13 cellular contexts compared by ENCODE assay signal in genomic region chr1:245671966-245672767, GRCh38.
"Had no signal": no experiment of that assay in that cellular context is flagged by ENCODE, and none has a peak within 500 bp of the region (broad histone marks: within the 10 kb centered on the region; RNA-seq: fewer than 3 reads in every experiment).

No MANE protein-coding gene starts in this region.

- H3K27me3 ChIP-seq: pancreas, tibial nerve had no signal

- H3K36me3 ChIP-seq: lower lobe of right lung, pancreas, tibial nerve had no signal

- DNase-seq: activated CD4-positive, alpha-beta T cell treated with anti-CD3 and anti-CD28 coated beads for 48 hours; activated CD8-positive, alpha-beta T cell treated with anti-CD3 and anti-CD28 coated beads, Interleukin-2, amount 10 ng/mL, durations not matched to agents 7 days and 5 days; activated naive CD4-positive, alpha-beta T cell treated with anti-CD3 and anti-CD28 coated beads for 36 hours; lower lobe of right lung; midbrain; pancreas; retina; T-helper 17 cell had no signal

- H3K4me1 ChIP-seq: lower lobe of right lung, pancreas, tibial nerve had no signal

- H3K4me3 Mint-ChIP-seq: activated CD8-positive, alpha-beta T cell treated with anti-CD3 and anti-CD28 coated beads, Interleukin-2, amount 10 ng/mL, durations not matched to agents 7 days and 5 days; activated naive CD4-positive, alpha-beta T cell treated with anti-CD3 and anti-CD28 coated beads for 36 hours; activated T-helper 17 cell treated with anti-CD3 and anti-CD28 coated beads, Interleukin-2, amount 50 U/mL, for 72 hours; central memory CD8-positive, alpha-beta T cell; dendritic cell treated with granulocyte-macrophage colony-stimulating factor and Interleukin-4, amounts not matched to agents 40 ng/mL and 50 ng/mL, for 4 days; T-helper 17 cell; WTC11 had no signal

- H3K4me1 Mint-ChIP-seq: activated T-helper 17 cell treated with anti-CD3 and anti-CD28 coated beads, Interleukin-2, amount 50 U/mL, for 72 hours; central memory CD8-positive, alpha-beta T cell; T-helper 17 cell; WTC11 had no signal

- H3K27ac ChIP-seq: lower lobe of right lung, pancreas, tibial nerve had no signal

- H3K9me3 ChIP-seq: lower lobe of right lung, pancreas, tibial nerve had no signal

- H3K9me3 Mint-ChIP-seq: activated naive CD4-positive, alpha-beta T cell treated with anti-CD3 and anti-CD28 coated beads for 36 hours; activated T-helper 17 cell treated with anti-CD3 and anti-CD28 coated beads, Interleukin-2, amount 50 U/mL, for 72 hours; central memory CD8-positive, alpha-beta T cell; dendritic cell treated with granulocyte-macrophage colony-stimulating factor and Interleukin-4, amounts not matched to agents 40 ng/mL and 50 ng/mL, for 4 days had no signal

- H3K27ac Mint-ChIP-seq: activated CD8-positive, alpha-beta T cell treated with anti-CD3 and anti-CD28 coated beads, Interleukin-2, amount 10 ng/mL, durations not matched to agents 7 days and 5 days; activated naive CD4-positive, alpha-beta T cell treated with anti-CD3 and anti-CD28 coated beads for 36 hours; activated T-helper 17 cell treated with anti-CD3 and anti-CD28 coated beads, Interleukin-2, amount 50 U/mL, for 72 hours; dendritic cell treated with granulocyte-macrophage colony-stimulating factor and Interleukin-4, amounts not matched to agents 40 ng/mL and 50 ng/mL, for 4 days; T-helper 17 cell; WTC11 had no signal

- H3K36me3 Mint-ChIP-seq: WTC11 had no signal

- H3K4me3 ChIP-seq: lower lobe of right lung, pancreas, tibial nerve had no signal

- ATAC-seq: activated CD8-positive, alpha-beta T cell treated with anti-CD3 and anti-CD28 coated beads, Interleukin-2, amount 10 ng/mL, durations not matched to agents 7 days and 5 days; activated T-helper 17 cell treated with anti-CD3 and anti-CD28 coated beads, Interleukin-2, amount 50 U/mL, for 72 hours; lower lobe of right lung; T-helper 17 cell; WTC11 had no signal

- H3K27me3 Mint-ChIP-seq: activated T-helper 17 cell treated with anti-CD3 and anti-CD28 coated beads, Interleukin-2, amount 50 U/mL, for 72 hours; central memory CD8-positive, alpha-beta T cell; dendritic cell treated with granulocyte-macrophage colony-stimulating factor and Interleukin-4, amounts not matched to agents 40 ng/mL and 50 ng/mL, for 4 days; T-helper 17 cell had no signal
